Comparison of ENCODE assay signal across 8 cellular contexts in genomic region chr5:149853019-149853648, GRCh38.
DNase-seq lines count a peak whose midpoint lies in the region; ATAC-seq and TF ChIP-seq lines count a peak whose summit lies in the region.

No MANE protein-coding gene starts in this region.

- H3K4me3 ChIP-seq in OCI-LY3 (ENCODE audit: low read length): no peak overlapping the region

- H2AFZ ChIP-seq in OCI-LY3 (ENCODE audit: low read depth, low read length): no peak overlapping the region

- POLR2A ChIA-PET in GM10248 (lab: Yijun Ruan, JAX): no interaction called here

- H3K27ac Mint-ChIP-seq in osteocyte (ENCODE audit: unreplicated experiment): no peak overlapping the region

- peaks cover 3% of the 10 kb centered on the region for H3K36me3 Mint-ChIP-seq in osteocyte (ENCODE audit: unreplicated experiment)

- H3K4me1 Mint-ChIP-seq in osteocyte (ENCODE audit: unreplicated experiment): peaks cover 36% of the 10 kb centered on the region

- H3K4me3 Mint-ChIP-seq in osteocyte (ENCODE audit: unreplicated experiment): no peak overlapping the region

- peak; percentile 62 for ATAC-seq in HG02870 (IDR thresholded peaks at IDR 0.05; ENCODE audit: unreplicated experiment)
- no peak for ATAC-seq in HG03457 (IDR thresholded peaks at IDR 0.05; ENCODE audit: unreplicated experiment)

- H3K4me1 ChIP-seq in OCI-LY3 (ENCODE audit: low read length): no peaks in the 10 kb centered on the region

- no peaks in the 10 kb centered on the region for H3K27me3 Mint-ChIP-seq in osteocyte (ENCODE audit: unreplicated experiment)

- no peaks in the 10 kb centered on the region for H3K9me3 Mint-ChIP-seq in osteocyte (ENCODE audit: unreplicated experiment)

- no peaks in the 10 kb centered on the region for H3K9me3 ChIP-seq in OCI-LY3 (ENCODE audit: insufficient read depth, low read length)

- H3K9ac ChIP-seq in OCI-LY3 (ENCODE audit: low read length): no peak overlapping the region

- TF ChIP-seq CTCF in GM10248 (IDR thresholded peaks at IDR 0.05; ENCODE audit: control extremely low read depth, extremely low read depth, low read depth, missing control alignments) (peak; percentile 87), OCI-LY3 (IDR thresholded peaks at IDR 0.05; ENCODE audit: low read depth, low read length) (peak; percentile 77), osteocyte (IDR thresholded peaks at IDR 0.05) (peak; percentile 88)

- no peaks in the 10 kb centered on the region for H3K36me3 ChIP-seq in OCI-LY3 (replicated peaks; ENCODE audit: low read depth, low read length)

- no peak overlapping the region for H3K27ac ChIP-seq in OCI-LY3 (ENCODE audit: low read length)

- DNase-seq in 8988T: peak; percentile 48
- peak; percentile 71 for DNase-seq in GM10248 (ENCODE audit: extremely low spot score)
- DNase-seq in activated effector memory CD4-positive, alpha-beta T cell treated with anti-CD3 and anti-CD28 coated beads, Interleukin-2, amount 50 U/mL, for 16 hours: peak; percentile 76
- DNase-seq in germinal center (ENCODE audit: low spot score): peak; percentile 49
- no peak for DNase-seq in osteocyte (ENCODE audit: extremely low spot score, unreplicated experiment)

- CTCF ChIA-PET in GM10248 (lab: Yijun Ruan, JAX): interaction anchor here (0.8 to 48.3 kb wide), 50 partner anchors 8 to 497 kb away, joined by 3 to 1145 read pairs (median 4); partner anchors contain the start of genes PPARGC1B, SLC26A2 and TIGD6

- H3K79me2 ChIP-seq in OCI-LY3 (ENCODE audit: low read length): no peaks in the 10 kb centered on the region

- H3K27me3 ChIP-seq in OCI-LY3 (ENCODE audit: low read depth, low read length): no peaks in the 10 kb centered on the region

- no peak overlapping the region for H3K4me2 ChIP-seq in OCI-LY3 (ENCODE audit: low read length)

- H4K20me1 ChIP-seq in OCI-LY3 (ENCODE audit: insufficient read depth, low read length): no peaks in the 10 kb centered on the region
